ENCODE assay signal across 19 cellular contexts in genomic region chr5:59956130-59956773, GRCh38.
"Had no signal": no experiment of that assay in that cellular context is flagged by ENCODE, and none has a peak within 500 bp of the region (broad histone marks: within the 10 kb centered on the region; RNA-seq: fewer than 3 reads in every experiment).

No MANE protein-coding gene starts in this region.

- H3K27ac Mint-ChIP-seq: activated naive CD8-positive, alpha-beta T cell; activated T-helper 1 cell treated with anti-CD3 and anti-CD28 coated beads, Interleukin-12 subunit alpha, Interleukin-12 subunit beta, Interleukin-2, Interleukin-4 antibody, amounts not matched to agents 30 ng/mL and 10 ng/mL and 1 ng/mL, durations not matched to agents 14 hours and 24 hours and 36 hours; naive thymus-derived CD4-positive, alpha-beta T cell; stimulated activated naive CD8-positive, alpha-beta T cell treated with anti-CD3 and anti-CD28 coated beads, Interleukin-15, Interleukin-2, amounts not matched to agents 100 ng/mL and 50 ng/mL, for 24 hours; type B pancreatic cell had no signal

- H3K27ac ChIP-seq: cardiac muscle cell, ovary, psoas muscle, suprapubic skin, WERI-Rb-1 had no signal

- H3K27me3 Mint-ChIP-seq: activated naive CD8-positive, alpha-beta T cell; naive thymus-derived CD4-positive, alpha-beta T cell; stimulated activated naive CD8-positive, alpha-beta T cell treated with anti-CD3 and anti-CD28 coated beads, Interleukin-15, Interleukin-2, amounts not matched to agents 100 ng/mL and 50 ng/mL, for 24 hours; type B pancreatic cell had no signal

- H3K36me3 Mint-ChIP-seq: activated naive CD8-positive, alpha-beta T cell; naive thymus-derived CD4-positive, alpha-beta T cell; type B pancreatic cell had no signal

- H3K4me1 Mint-ChIP-seq: naive thymus-derived CD4-positive, alpha-beta T cell had no signal

- H3K9me3 ChIP-seq: ovary, psoas muscle, suprapubic skin had no signal

- ATAC-seq: left cardiac atrium; naive thymus-derived CD4-positive, alpha-beta T cell; psoas muscle; right cardiac atrium had no signal

- H3K4me1 ChIP-seq: psoas muscle had no signal

- DNase-seq: activated CD4-positive, alpha-beta T cell treated with anti-CD3 and anti-CD28 coated beads, Interleukin-2, amount 50 U/mL, for 48 hours; activated gamma-delta T cell treated with Interleukin-2 at 50 U/mL for 16 hours; dorsolateral prefrontal cortex; left cardiac atrium; mesenchymal stem cell; naive thymus-derived CD4-positive, alpha-beta T cell; ovary; psoas muscle; right cardiac atrium; small intestine; stimulated activated CD4-positive, alpha-beta T cell treated with anti-CD3 and anti-CD28 coated beads, Interleukin-15, amount 100 ng/mL, for 24 hours; stimulated activated CD4-positive, alpha-beta T cell treated with anti-CD3 and anti-CD28 coated beads, Interleukin-2, amount 100 ng/mL, for 48 hours; WERI-Rb-1 had no signal

- H3K4me3 ChIP-seq: cardiac muscle cell, dorsolateral prefrontal cortex, ovary, psoas muscle, suprapubic skin had no signal

- H3K36me3 ChIP-seq: cardiac muscle cell, ovary, suprapubic skin, WERI-Rb-1 had no signal

- H3K4me3 Mint-ChIP-seq: activated naive CD8-positive, alpha-beta T cell; activated T-helper 1 cell treated with anti-CD3 and anti-CD28 coated beads, Interleukin-12 subunit alpha, Interleukin-12 subunit beta, Interleukin-2, Interleukin-4 antibody, amounts not matched to agents 30 ng/mL and 10 ng/mL and 1 ng/mL, durations not matched to agents 14 hours and 24 hours and 36 hours; naive thymus-derived CD4-positive, alpha-beta T cell; stimulated activated naive CD8-positive, alpha-beta T cell treated with anti-CD3 and anti-CD28 coated beads, Interleukin-15, Interleukin-2, amounts not matched to agents 100 ng/mL and 50 ng/mL, for 24 hours; type B pancreatic cell had no signal

- H3K9me3 Mint-ChIP-seq: activated T-helper 1 cell treated with anti-CD3 and anti-CD28 coated beads, Interleukin-12 subunit alpha, Interleukin-12 subunit beta, Interleukin-2, Interleukin-4 antibody, amounts not matched to agents 30 ng/mL and 10 ng/mL and 1 ng/mL, durations not matched to agents 14 hours and 24 hours and 36 hours; stimulated activated naive CD8-positive, alpha-beta T cell treated with anti-CD3 and anti-CD28 coated beads, Interleukin-15, Interleukin-2, amounts not matched to agents 100 ng/mL and 50 ng/mL, for 24 hours had no signal

- H3K27me3 ChIP-seq: cardiac muscle cell, dorsolateral prefrontal cortex, ovary, suprapubic skin had no signal
